Comparison of ENCODE assay signal across 9 cellular contexts in the genomic region with DNA sequence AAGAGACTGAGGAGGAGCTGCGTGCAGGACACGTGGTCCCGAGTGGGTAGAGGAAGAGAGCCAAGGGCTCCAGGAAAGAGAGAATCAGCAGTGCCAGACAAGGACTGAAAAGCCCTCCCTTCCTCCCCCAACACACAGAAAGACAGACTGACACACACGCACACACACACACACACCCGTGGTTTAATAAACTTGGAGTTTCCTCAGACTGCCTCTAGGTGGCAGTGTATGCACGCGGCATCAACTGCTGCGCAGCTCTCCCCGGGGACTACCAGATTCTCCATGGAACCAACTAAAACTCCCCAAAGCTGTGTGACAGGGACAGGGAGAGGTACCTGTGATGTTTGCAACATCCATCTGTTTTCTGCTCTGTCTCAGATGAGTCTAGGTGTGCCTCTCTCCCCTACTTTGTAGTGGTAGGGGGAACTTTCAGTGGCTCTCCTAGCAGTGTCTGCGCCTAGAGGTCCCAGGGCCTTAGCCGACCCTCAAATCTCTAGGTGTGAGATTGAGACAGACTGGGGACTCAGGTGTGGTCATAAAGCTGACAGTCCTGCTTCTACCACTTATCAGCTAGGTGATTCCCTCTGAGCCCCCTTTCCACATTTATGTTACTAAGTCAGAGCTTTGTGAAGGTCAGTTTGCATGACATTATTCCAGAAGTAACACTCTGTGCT. TPM values are rescaled to one million over a fixed set of nuclear protein-coding genes. Genes with fewer than 3 reads are reported as not detected.
DNase-seq lines count a peak whose midpoint lies in the region; ATAC-seq and TF ChIP-seq lines count a peak whose summit lies in the region.
"Had no signal": no experiment of that assay in that cellular context is flagged by ENCODE, and none has a peak within 500 bp of the region (broad histone marks: within the 10 kb centered on the region; RNA-seq: fewer than 3 reads in every experiment).

No MANE protein-coding gene starts in this region.

- H3K27me3 Mint-ChIP-seq in memory B cell, result no peaks in the 10 kb centered on the region
- H3K27me3 Mint-ChIP-seq: IgD-negative memory B cell had no signal

- ATAC-seq in GM18505 (IDR thresholded peaks at IDR 0.05; ENCODE audit: unreplicated experiment) (peak; percentile 80), HG02870 (IDR thresholded peaks at IDR 0.05; ENCODE audit: unreplicated experiment) (peak; percentile 62), memory B cell (ENCODE audit: low read depth) (peak; percentile 89)
- peak; percentile 85 for ATAC-seq in stimulated activated naive CD8-positive, alpha-beta T cell treated with anti-CD3 and anti-CD28 coated beads, Interleukin-15, Interleukin-2, amounts not matched to agents 100 U/mL and 50 U/mL, for 24 hours

- no peak for TF ChIP-seq POLR2A in GM18505 (IDR thresholded peaks at IDR 0.05; ENCODE audit: borderline replicate concordance, extremely low read depth, insufficient read depth, insufficient read length)

- DNase-seq in AG08396 (ENCODE audit: low spot score), result peak; percentile 84
- peak; percentile 23 for DNase-seq in NCI-H146 treated with DMSO at 0.1 percent for 48 hours (lab: John Stamatoyannopoulos, UW; ENCODE audit: unreplicated experiment)
- DNase-seq in activated CD4-positive, alpha-beta T cell treated with anti-CD3 and anti-CD28 coated beads for 1 hour, result peak; percentile 70
- peak; percentile 69 to 85 for DNase-seq in dermis microvascular lymphatic vessel endothelial cell (ENCODE audit: low read depth in 2 of 2)
- no peak for DNase-seq in memory B cell (ENCODE audit: low spot score in 2 of 2)
- peak; percentile 69 for DNase-seq in stimulated activated naive CD8-positive, alpha-beta T cell treated with anti-CD3 and anti-CD28 coated beads, Interleukin-15, Interleukin-2, amounts not matched to agents 100 U/mL and 50 U/mL, for 24 hours

- H3K4me3 Mint-ChIP-seq in memory B cell, result no peak overlapping the region

- H3K36me3 Mint-ChIP-seq in memory B cell, result no peaks in the 10 kb centered on the region
- H3K36me3 Mint-ChIP-seq: IgD-negative memory B cell had no signal

- H3K4me1 Mint-ChIP-seq in memory B cell, result peaks cover 9% of the 10 kb centered on the region

- H3K27ac Mint-ChIP-seq in memory B cell, result no peak overlapping the region
- H3K27ac Mint-ChIP-seq: IgD-negative memory B cell had no signal

- no peaks in the 10 kb centered on the region for H3K9me3 Mint-ChIP-seq in memory B cell
- H3K9me3 Mint-ChIP-seq: IgD-negative memory B cell had no signal

RNA-seq across cellular contexts. Expression of gene TSPAN14, which starts 9.3 kb away (rescaled TPM):
- 49.9 and 96.0 TPM in 2 replicates for total RNA-seq in dermis microvascular lymphatic vessel endothelial cell

RNA-seq across cellular contexts. Expression of gene PRXL2A, which starts 36.4 kb away (rescaled TPM):
- 101 and 174 TPM in 2 replicates for total RNA-seq in dermis microvascular lymphatic vessel endothelial cell

Comparison
In these comparisons a context has a peak if more than half of its experiments do, and no peak if none do; other contexts are left out.
1. DNase-seq: peak in AG08396 (single experiment), NCI-H146 treated with DMSO at 0.1 percent for 48 hours (single experiment), activated CD4-positive, alpha-beta T cell treated with anti-CD3 and anti-CD28 coated beads for 1 hour (single experiment), dermis microvascular lymphatic vessel endothelial cell (2 of 2) and stimulated activated naive CD8-positive, alpha-beta T cell treated with anti-CD3 and anti-CD28 coated beads, Interleukin-15, Interleukin-2, amounts not matched to agents 100 U/mL and 50 U/mL, for 24 hours (single experiment); none in memory B cell (0 of 2).
2. Peak in every context shown above with its lines, with median percentiles within 50 percentile points of each other: ATAC-seq.